Comparison of ENCODE assay signal across 16 cellular contexts in the genomic region with DNA sequence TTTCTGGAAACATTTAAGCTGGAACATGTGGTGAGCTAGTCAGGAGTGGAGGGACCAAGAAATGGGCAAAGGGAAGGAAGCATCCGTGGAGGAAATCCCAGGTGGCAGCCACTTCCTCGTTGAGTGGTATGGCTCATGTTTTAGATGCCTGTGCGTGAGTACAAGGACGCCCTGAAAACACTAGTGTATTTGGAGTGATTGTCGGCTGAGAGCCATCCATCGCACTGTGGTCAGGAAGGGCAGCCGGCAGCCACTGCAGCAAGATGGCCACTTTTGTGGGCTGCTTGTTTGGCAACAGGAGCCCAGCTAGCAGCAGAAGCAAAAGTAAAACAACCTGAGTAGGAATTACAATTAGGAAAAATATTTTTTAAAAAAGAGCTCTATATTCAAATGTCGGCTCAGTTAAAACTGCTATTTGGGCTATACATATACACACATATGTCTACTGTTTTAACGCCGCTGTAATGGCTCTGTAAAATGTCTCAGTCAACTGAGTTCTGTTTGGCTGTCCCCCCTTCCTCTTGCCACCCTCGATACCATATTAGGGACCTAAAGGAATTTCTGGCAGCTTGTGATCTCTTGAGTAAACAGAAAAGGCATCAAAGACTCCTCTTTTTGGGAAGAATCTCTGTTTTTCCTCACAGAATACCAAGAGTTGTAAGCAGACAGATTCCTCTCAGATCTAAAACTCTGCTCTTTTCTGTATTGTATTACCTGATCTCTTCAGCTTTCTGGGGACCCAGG. TPM values are rescaled to one million over a fixed set of nuclear protein-coding genes. Genes with fewer than 3 reads are reported as not detected.
DNase-seq lines count a peak whose midpoint lies in the region; ATAC-seq, FAIRE-seq and TF ChIP-seq lines count a peak whose summit lies in the region.
"Had no signal": no experiment of that assay in that cellular context is flagged by ENCODE, and none has a peak within 500 bp of the region (broad histone marks: within the 10 kb centered on the region; RNA-seq: fewer than 3 reads in every experiment).

No MANE protein-coding gene starts in this region.

- H3K79me2 ChIP-seq in HepG2 (ENCODE audit: insufficient read depth, low read length): no peaks in the 10 kb centered on the region

- H3K4me3 ChIP-seq in HepG2 (replicated peaks in 1 of 3; ENCODE audit: insufficient read depth in 1 of 3, low read depth in 2 of 3, low read length in 3 of 3) (no peak overlapping the region), right lobe of liver (no peak overlapping the region), urinary bladder (ENCODE audit: low read depth, low read length) (no peak overlapping the region)
- H3K4me3 ChIP-seq: dorsolateral prefrontal cortex, HAP-1 had no signal

- H3K36me3 Mint-ChIP-seq in naive thymus-derived CD8-positive, alpha-beta T cell: peaks cover 5 to 71% (median 21%) of the 10 kb centered on the region in 3 donors

- in situ Hi-C loops in HepG2 (cut with HindIII; ENCODE audit: extremely low pct_ligation_motif_present, low pct_unique_long_range_greater_than_20kb): no loop called here

- TF ChIP-seq EP300 in HepG2 (IDR thresholded peaks at IDR 0.05; ENCODE audit: low read depth in 2 of 2, low read length in 2 of 2): no peak
- TF ChIP-seq EP300 in HepG2 (CRISPR knock-in tag; IDR thresholded peaks at IDR 0.05; ENCODE audit: borderline replicate concordance): no peak

- H3K27me3 ChIP-seq in HepG2 (ENCODE audit: control insufficient read depth in 1 of 2, insufficient read depth in 2 of 2, low read length in 2 of 2) (no peaks in the 10 kb centered on the region), right lobe of liver (no peaks in the 10 kb centered on the region)
- H3K27me3 ChIP-seq: brain microvascular endothelial cell, dorsolateral prefrontal cortex had no signal

- H4K20me1 ChIP-seq in HepG2 (ENCODE audit: insufficient read depth, low read length): no peaks in the 10 kb centered on the region

- no peak overlapping the region for H3K4me3 Mint-ChIP-seq in naive thymus-derived CD8-positive, alpha-beta T cell

- peak overlapping the region; percentile 27 to 90 (median 67) for H3K27ac Mint-ChIP-seq in naive thymus-derived CD8-positive, alpha-beta T cell

- intact Hi-C loops in HepG2 (cut with micrococcal nuclease; ENCODE audit: unreplicated experiment) (loop anchor here (5.0 kb wide), 1 partner anchor 338 kb away; no protein-coding TSS in a partner anchor), right lobe of liver (cut with DNase I) (no loop called here)

- no peak for FAIRE-seq in HepG2 (lab: Jason Lieb, UNC)
- FAIRE-seq in RCC 7860 (lab: Jason Lieb, UNC): no peak

- no peak for TF ChIP-seq CTCF in HepG2 (CRISPR knock-in tag; IDR thresholded peaks at IDR 0.05)
- no peak for TF ChIP-seq CTCF in right lobe of liver (IDR thresholded peaks at IDR 0.05)

- BruUV-seq in HepG2 (replicated peaks; lab: Mats Ljungman, UMichigan): no TSS peak

- H3K9me3 Mint-ChIP-seq in naive thymus-derived CD8-positive, alpha-beta T cell: no peaks in the 10 kb centered on the region

- TF ChIP-seq RAD21 in HepG2 (CRISPR knock-in tag; IDR thresholded peaks at IDR 0.05): no peak

- peak overlapping the region; percentile 2; the same call in 1 of the 2 replicates for H3K4me2 ChIP-seq in HepG2 (ENCODE audit: low read depth, low read length)

- no peak for TF ChIP-seq POLR2A in HepG2 (IDR thresholded peaks at IDR 0.05; ENCODE audit: insufficient read depth in 1 of 2, low read depth in 2 of 2, low read length in 2 of 2)
- TF ChIP-seq POLR2A in right lobe of liver (IDR thresholded peaks at IDR 0.05): no peak

- H3K4me1 ChIP-seq in HepG2 (ENCODE audit: insufficient read depth, low read length) (peaks cover 25% of the 10 kb centered on the region), right lobe of liver (no peaks in the 10 kb centered on the region), urinary bladder (ENCODE audit: insufficient read depth) (no peaks in the 10 kb centered on the region)
- H3K4me1 ChIP-seq: HAP-1 had no signal

- H3K4me1 Mint-ChIP-seq in naive thymus-derived CD8-positive, alpha-beta T cell: peaks cover 23 to 48% (median 35%) of the 10 kb centered on the region in 4 donors

- CTCF ChIA-PET in HepG2 (lab: Yijun Ruan, JAX; ENCODE audit: low intra/inter-chr PET ratio, low total read pairs): no interaction called here

- H3K9me3 ChIP-seq in HepG2 (ENCODE audit: low read length) (no peaks in the 10 kb centered on the region), right lobe of liver (no peaks in the 10 kb centered on the region)
- H3K9me3 ChIP-seq: HAP-1 had no signal

- 79% methylated on average over 11 of the region's 11 CpGs for WGBS in HepG2 (ENCODE audit: low lambda C conversion rate)
- 72% methylated on average over 10 of the region's 11 CpGs for WGBS in right lobe of liver (ENCODE audit: insufficient coverage, low coverage, low lambda C conversion rate, missing lambda C conversion rate)
- 68% methylated on average over 11 of the region's 11 CpGs for WGBS in urinary bladder

- no peak overlapping the region for H2AFZ ChIP-seq in HepG2 (ENCODE audit: low read length)

- DNase-seq in HepG2 (ENCODE audit: low spot score) (peak; percentile 63), right lobe of liver (no peak), dermis blood vessel endothelial cell (peak; percentile 22), RCC 7860 (ENCODE audit: low spot score) (no peak)
- no peak for DNase-seq in naive thymus-derived CD8-positive, alpha-beta T cell
- DNase-seq: activated CD4-positive, CD25-positive, alpha-beta regulatory T cell; brain microvascular endothelial cell; DND-41; dorsolateral prefrontal cortex; NCI-H1436 treated with DMSO at 0.1 percent for 48 hours; NCI-H446; occipital lobe had no signal

- POLR2A ChIA-PET in HepG2 (lab: Yijun Ruan, JAX): no interaction called here
- POLR2A ChIA-PET in naive thymus-derived CD8-positive, alpha-beta T cell (lab: Charles Lee): interaction anchor here (0.6 to 0.8 kb wide), 2 partner anchors 75 to 84 kb away, joined by 3 read pairs; no protein-coding TSS in a partner anchor

- peaks cover 19 to 75% of the 10 kb centered on the region in 2 experiments for H3K36me3 ChIP-seq in HepG2 (replicated peaks in 1 of 2; ENCODE audit: control insufficient read depth in 1 of 2, insufficient read depth in 2 of 2, low read length in 2 of 2)
- H3K36me3 ChIP-seq in right lobe of liver: peaks cover 0 to 34% (median 4%) of the 10 kb centered on the region in 4 donors
- no peaks in the 10 kb centered on the region for H3K36me3 ChIP-seq in urinary bladder (ENCODE audit: insufficient read depth)

- H3K27ac ChIP-seq in HepG2 (ENCODE audit: extremely low read length, insufficient read depth, low read length): peak overlapping the region; percentile 6
- H3K27ac ChIP-seq in right lobe of liver: no peak overlapping the region
- H3K27ac ChIP-seq in urinary bladder (ENCODE audit: low read depth): peak overlapping the region; percentile 66
- H3K27ac ChIP-seq: brain microvascular endothelial cell, dorsolateral prefrontal cortex had no signal

- ATAC-seq in HepG2 (peak; percentile 69), right lobe of liver (no peak), SK-N-SH treated with all-trans-retinoic acid at 6 μM for 48 hours (no peak), GM19023 (IDR thresholded peaks at IDR 0.05; ENCODE audit: unreplicated experiment) (no peak)
- no peak for ATAC-seq in naive thymus-derived CD8-positive, alpha-beta T cell

- no peak overlapping the region; the same call in 1 of the 2 replicates for H3K9ac ChIP-seq in HepG2 (ENCODE audit: insufficient read depth, low read depth, low read length)

- H3K27me3 Mint-ChIP-seq in naive thymus-derived CD8-positive, alpha-beta T cell: no peaks in the 10 kb centered on the region

TF ChIP-seq in SK-N-SH treated with all-trans-retinoic acid at 6 μM for 48 hours, 23 proteins besides CTCF, POLR2A, EP300 and RAD21 (continues in another document):
- TF ChIP-seq ISL1 (CRISPR knock-in tag; IDR thresholded peaks at IDR 0.05): no peak
- TF ChIP-seq PPARA (CRISPR knock-in tag; IDR thresholded peaks at IDR 0.05; ENCODE audit: borderline replicate concordance): no peak

RNA-seq across cellular contexts. Expression of gene BRD7, which starts 39.2 kb away (rescaled TPM):
- total RNA-seq in HepG2 (2016; rRNA removed; fragmentation: Illumina TruSeq; extraction: Trizol) (149 and 169 TPM in 2 replicates), right lobe of liver (10 to 100 TPM; 16.9 to 24.1 (median 20.2) TPM), dermis blood vessel endothelial cell (44.6 and 53.8 TPM in 2 replicates), urinary bladder (45.9 TPM)
- total RNA-seq in HepG2 (2016; cell fraction: cytosol; rRNA removed; fragmentation: Illumina TruSeq; extraction: Trizol; ENCODE audit: low read depth): 102 and 109 TPM in 2 replicates
- total RNA-seq in HepG2 (2016; cell fraction: insoluble cytoplasmic fraction; rRNA removed; fragmentation: Illumina TruSeq; extraction: Trizol): 149 and 160 TPM in 2 replicates
- 211 and 234 TPM in 2 replicates for total RNA-seq in HepG2 (2016; cell fraction: membrane; rRNA removed; fragmentation: Illumina TruSeq; extraction: Trizol)
- total RNA-seq in HepG2 (2016; cell fraction: nucleus; rRNA removed; fragmentation: Illumina TruSeq; extraction: Trizol): 80.9 and 96.6 TPM in 2 replicates
- polyA plus RNA-seq in HepG2 (2011; rRNA removed) (68.3 and 82.3 TPM in 2 replicates), urinary bladder (48.1 TPM)
- 30.2 and 39.5 TPM in 2 replicates for polyA plus RNA-seq in HepG2 (2011; cell fraction: cytosol; rRNA removed)
- 39.2 and 41.3 TPM in 2 replicates for polyA plus RNA-seq in HepG2 (2011; cell fraction: nucleus; rRNA removed)
- polyA plus RNA-seq in HepG2 (2012): 76.6 and 93.4 TPM in 2 replicates
- 116 and 129 TPM in 2 replicates for polyA plus RNA-seq in HepG2 (2016; cell fraction: cytosol; fragmentation: Illumina TruSeq; extraction: Trizol; ENCODE audit: low read depth)
- 172 and 183 TPM in 2 replicates for polyA plus RNA-seq in HepG2 (2016; cell fraction: insoluble cytoplasmic fraction; fragmentation: Illumina TruSeq; extraction: Trizol; ENCODE audit: low read depth)
- 185 and 200 TPM in 2 replicates for polyA plus RNA-seq in HepG2 (2016; cell fraction: membrane; fragmentation: Illumina TruSeq; extraction: Trizol; ENCODE audit: low read depth)
- 132 and 135 TPM in 2 replicates for polyA plus RNA-seq in HepG2 (2016; cell fraction: nucleus; fragmentation: Illumina TruSeq; extraction: Trizol; ENCODE audit: insufficient read depth, low read depth)
- 44.7 and 45.9 TPM in 2 replicates for polyA minus RNA-seq in HepG2 (2011; rRNA and poly(A)+ RNA removed; ENCODE audit: low replicate concordance)
- 31.4 and 39.7 TPM in 2 replicates for polyA minus RNA-seq in HepG2 (2011; cell fraction: cytosol; rRNA and poly(A)+ RNA removed)
- 67.1 and 72.9 TPM in 2 replicates for polyA minus RNA-seq in HepG2 (2011; cell fraction: nucleus; rRNA and poly(A)+ RNA removed)
- 10 to 100 TPM; 69.1 to 82.8 TPM for total RNA-seq in naive thymus-derived CD8-positive, alpha-beta T cell
- polyA plus RNA-seq in naive thymus-derived CD8-positive, alpha-beta T cell: 10 to 100 TPM; 42.5 to 62.6 (median 49.1) TPM

Comparison
In these comparisons a context has a peak if more than half of its experiments do, and no peak if none do; other contexts are left out.
1. DNase-seq: peak in HepG2 (single experiment) and dermis blood vessel endothelial cell (single experiment); none in right lobe of liver (0 of 3), naive thymus-derived CD8-positive, alpha-beta T cell (0 of 10) and RCC 7860 (single experiment).
2. H3K27ac ChIP-seq: peak in HepG2 (single experiment) and urinary bladder (single experiment); none in right lobe of liver (0 of 3).